2 cellular contexts compared by ENCODE assay signal in genomic region chr13:86020350-86021002, GRCh38.
TF ChIP-seq lines count a peak whose summit lies in the region.

No MANE protein-coding gene starts in this region.

TF ChIP-seq in IMR-90, 13 proteins besides CTCF, POLR2A, EP300 and RAD21 (continued from another document):
- TF ChIP-seq RCOR1 (IDR thresholded peaks at IDR 0.05; ENCODE audit: insufficient replicate concordance, low read length) (no peak), RFX5 (IDR thresholded peaks at IDR 0.05; ENCODE audit: low read depth, low read length) (no peak), BHLHE40 (IDR thresholded peaks at IDR 0.05; ENCODE audit: low read depth, low read length) (no peak), MAZ (IDR thresholded peaks at IDR 0.05; ENCODE audit: borderline replicate concordance, low read depth, low read length) (no peak), MXI1 (IDR thresholded peaks at IDR 0.05; ENCODE audit: borderline replicate concordance, low read depth, low read length) (no peak), CHD1 (IDR thresholded peaks at IDR 0.05; ENCODE audit: low read depth, low read length) (no peak), USF2 (IDR thresholded peaks at IDR 0.05; ENCODE audit: low read depth, low read length) (no peak), ELK1 (IDR thresholded peaks at IDR 0.05; ENCODE audit: borderline replicate concordance, low read depth, low read length) (no peak), FOS (IDR thresholded peaks at IDR 0.05; ENCODE audit: low read depth, low read length) (no peak), MAFK (IDR thresholded peaks at IDR 0.05; ENCODE audit: low read depth, low read length) (no peak), SMC3 (IDR thresholded peaks at IDR 0.05; ENCODE audit: low read depth, low read length) (no peak), NFE2L2 (IDR thresholded peaks at IDR 0.05; ENCODE audit: low read depth, low read length) (no peak)

TF ChIP-seq in SK-N-SH, 30 proteins besides CTCF, POLR2A, EP300 and RAD21 (continued from another document):
- no peak for TF ChIP-seq USF2 (IDR thresholded peaks at IDR 0.05; ENCODE audit: borderline replicate concordance, low read depth, low read length)
- peak; percentile 38 for TF ChIP-seq NFIC (IDR thresholded peaks at IDR 0.05; ENCODE audit: borderline replicate concordance)
